In genomic region chr20:35773154-35773751, GRCh38 we compare ENCODE assay signal across 8 cellular contexts. TPM values are rescaled to one million over a fixed set of nuclear protein-coding genes. Genes with fewer than 3 reads are reported as not detected.
DNase-seq lines count a peak whose midpoint lies in the region; ATAC-seq and TF ChIP-seq lines count a peak whose summit lies in the region.

No MANE protein-coding gene starts in this region.

- H3K4me3 ChIP-seq in DOHH2 (ENCODE audit: low read length) (peak overlapping the region; percentile 79), right atrium auricular region (peak overlapping the region; percentile 55 to 79), skeletal muscle tissue (ENCODE audit: low read length in 3 of 3) (peak overlapping the region; percentile 90 to 97 (median 91))

- peaks cover 11% of the 10 kb centered on the region for H3F3A ChIP-seq in DOHH2 (ENCODE audit: control insufficient read depth, insufficient read depth)

- H3K9me2 ChIP-seq in DOHH2 (replicated peaks; ENCODE audit: control insufficient read depth, low read length): no peaks in the 10 kb centered on the region

- H3K9ac ChIP-seq in skeletal muscle tissue (ENCODE audit: low read depth in 1 of 3, low read length in 3 of 3): peak overlapping the region; percentile 89 to 96 (median 93)

- peak overlapping the region; percentile 97 for H3K4me2 ChIP-seq in DOHH2 (ENCODE audit: low read length)

- H3K36me3 ChIP-seq in DOHH2 (ENCODE audit: control insufficient read depth, low read length) (peaks cover 38% of the 10 kb centered on the region), right atrium auricular region (no peaks in the 10 kb centered on the region), skeletal muscle tissue (ENCODE audit: control insufficient read depth in 3 of 3, insufficient read depth in 3 of 3, low read length in 3 of 3) (peaks cover 0 to 6% (median 0%) of the 10 kb centered on the region in 3 donors)

- DNase-seq in MV-4-11 (lab: John Stamatoyannopoulos, UW) (peak; percentile 44), right atrium auricular region (ENCODE audit: low spot score) (peak; percentile 63), NCI-H1048 (lab: John Stamatoyannopoulos, UW) (no peak)
- peak; percentile 24 for DNase-seq in activated effector memory CD4-positive, alpha-beta T cell treated with Interleukin-2 at 50 U/mL for 16 hours

- H3K27ac ChIP-seq in DOHH2 (ENCODE audit: low read depth, low read length) (0 out of 2 replicates have a peak overlapping the region, but pooled peaks have one; percentile 36), right atrium auricular region (peak overlapping the region; percentile 89 to 97), skeletal muscle tissue (ENCODE audit: low read depth, low read length) (peak overlapping the region; percentile 91)

- H3K9me3 ChIP-seq in DOHH2 (ENCODE audit: control insufficient read depth, insufficient read depth, low read length): peaks cover 5% of the 10 kb centered on the region; the same call in 1 of the 2 replicates
- H3K9me3 ChIP-seq in right atrium auricular region: no peaks in the 10 kb centered on the region
- no peaks in the 10 kb centered on the region for H3K9me3 ChIP-seq in skeletal muscle tissue (ENCODE audit: control insufficient read depth in 3 of 3, low read length in 3 of 3)

- peaks cover 59% of the 10 kb centered on the region for H3K79me2 ChIP-seq in DOHH2 (ENCODE audit: control insufficient read depth, low read length)

- no peak for ATAC-seq in GM21717 (IDR thresholded peaks at IDR 0.05; ENCODE audit: unreplicated experiment)
- no peak for ATAC-seq in HG03135 (IDR thresholded peaks at IDR 0.05; ENCODE audit: unreplicated experiment)

- no peaks in the 10 kb centered on the region for H4K20me1 ChIP-seq in DOHH2 (ENCODE audit: control insufficient read depth, insufficient read depth, low read depth, low read length)

- TF ChIP-seq CTCF in DOHH2 (IDR thresholded peaks at IDR 0.05; ENCODE audit: low read depth, low read length, poor library complexity, severe bottlenecking) (no peak), right atrium auricular region (IDR thresholded peaks at IDR 0.05) (no peak)

- H3K4me1 ChIP-seq in DOHH2 (ENCODE audit: control insufficient read depth, low read length): peaks cover 38% of the 10 kb centered on the region
- peaks cover 0 to 70% of the 10 kb centered on the region in 2 donors for H3K4me1 ChIP-seq in right atrium auricular region
- peaks cover 51 to 62% (median 56%) of the 10 kb centered on the region in 3 donors for H3K4me1 ChIP-seq in skeletal muscle tissue (ENCODE audit: control insufficient read depth in 3 of 3, insufficient read depth in 3 of 3, low read length in 3 of 3)

- H3K27me3 ChIP-seq in DOHH2 (ENCODE audit: control insufficient read depth, low read length) (no peaks in the 10 kb centered on the region), right atrium auricular region (no peaks in the 10 kb centered on the region), skeletal muscle tissue (ENCODE audit: control insufficient read depth in 3 of 3, insufficient read depth in 3 of 3, low read length in 3 of 3) (no peaks in the 10 kb centered on the region)

RNA-seq across cellular contexts. Expression of gene PHF20, which starts 1.4 kb away (rescaled TPM):
- total RNA-seq in right atrium auricular region (10 to 100 TPM; 29.7 to 34.7 TPM), skeletal muscle tissue (26.6 TPM)

RNA-seq across cellular contexts. Expression of gene RBM39, which starts 31.2 kb away (rescaled TPM):
- 100 to 1,000 TPM; 106 to 112 TPM for total RNA-seq in right atrium auricular region
- 407 TPM for total RNA-seq in skeletal muscle tissue

Comparison
In these comparisons a context has a peak if more than half of its experiments do, and no peak if none do; other contexts are left out.
1. H3K27ac ChIP-seq: peak in every context shown above with its lines; median percentile 93 in right atrium auricular region; 91 in skeletal muscle tissue; 36 in DOHH2.